Comparison of ENCODE assay signal across 30 cellular contexts in genomic region chr5:136137497-136138220, GRCh38. TPM values are rescaled to one million over a fixed set of nuclear protein-coding genes. Genes with fewer than 3 reads are reported as not detected.
DNase-seq lines count a peak whose midpoint lies in the region; ATAC-seq and TF ChIP-seq lines count a peak whose summit lies in the region.
"Had no signal": no experiment of that assay in that cellular context is flagged by ENCODE, and none has a peak within 500 bp of the region (broad histone marks: within the 10 kb centered on the region; RNA-seq: fewer than 3 reads in every experiment).

No MANE protein-coding gene starts in this region.

- peak overlapping the region; percentile 31; the same call in 1 of the 2 replicates for H3K4me2 ChIP-seq in OCI-LY7 (ENCODE audit: low read length)

- no peaks in the 10 kb centered on the region for H3K9me3 ChIP-seq in OCI-LY7 (ENCODE audit: low read length)
- H3K9me3 ChIP-seq: heart right ventricle, thyroid gland had no signal

- peak; percentile 30 for DNase-seq in EH (ENCODE audit: low read depth)
- no peak for DNase-seq in OCI-LY7 (ENCODE audit: low spot score)
- DNase-seq in epithelial cell of esophagus (ENCODE audit: low read depth): peak; percentile 90
- no peak for DNase-seq in neural crest cell (ENCODE audit: low read depth, low spot score)
- no peak for DNase-seq in germinal center (ENCODE audit: low spot score)
- DNase-seq in NOMO-1 (lab: John Stamatoyannopoulos, UW; ENCODE audit: unreplicated experiment in 2 of 2): no peak
- no peak for DNase-seq in NCI-H446 (lab: John Stamatoyannopoulos, UW)
- DNase-seq: activated CD4-positive, alpha-beta T cell treated with anti-CD3 and anti-CD28 coated beads, Interleukin-2, amount 50 U/mL, for 4 hours; activated CD4-positive, CD25-positive, alpha-beta regulatory T cell; activated naive CD4-positive, alpha-beta T cell treated with anti-CD3 and anti-CD28 coated beads, Interleukin-2, amount 50 U/mL, for 16 hours; caudate nucleus; dermis blood vessel endothelial cell; heart right ventricle; naive thymus-derived CD4-positive, alpha-beta T cell; NCI-H146; NCI-H2171; NCI-H524; right cardiac atrium; stimulated activated naive CD8-positive, alpha-beta T cell treated with anti-CD3 and anti-CD28 coated beads, Interleukin-15, Interleukin-2, amounts not matched to agents 100 U/mL and 50 U/mL, for 24 hours; SW 1271; T1000; thyroid gland had no signal

- H4K20me1 ChIP-seq in OCI-LY7 (ENCODE audit: insufficient read depth, low read length): peaks cover 50% of the 10 kb centered on the region

- peaks cover 46% of the 10 kb centered on the region for H3K4me1 Mint-ChIP-seq in neural crest cell

- ATAC-seq in GM21619 (IDR thresholded peaks at IDR 0.05; ENCODE audit: unreplicated experiment): no peak
- ATAC-seq: heart right ventricle; naive thymus-derived CD4-positive, alpha-beta T cell; right cardiac atrium; stimulated activated naive CD8-positive, alpha-beta T cell treated with anti-CD3 and anti-CD28 coated beads, Interleukin-15, Interleukin-2, amounts not matched to agents 100 U/mL and 50 U/mL, for 24 hours had no signal

- no peak overlapping the region for H3K27ac ChIP-seq in OCI-LY7 (ENCODE audit: low read depth, low read length, poor library complexity, severe bottlenecking)
- H3K27ac ChIP-seq: C4-2B, heart right ventricle, thyroid gland had no signal

- H3K36me3 Mint-ChIP-seq in neural crest cell (ENCODE audit: low read depth): no peaks in the 10 kb centered on the region

- no TSS peak for BruUV-seq in OCI-LY7 (replicated peaks; lab: Mats Ljungman, UMichigan)

- peaks cover 69% of the 10 kb centered on the region for H3K36me3 ChIP-seq in OCI-LY7 (ENCODE audit: insufficient read depth, low read length)
- H3K36me3 ChIP-seq: heart right ventricle, thyroid gland had no signal

- POLR2A ChIA-PET in OCI-LY7 (lab: Charles Lee): interaction anchor here (0.8 to 6.9 kb wide), 5 partner anchors 10 to 63 kb away, joined by 3 to 46 read pairs (median 4); no protein-coding TSS in a partner anchor

- intact Hi-C loops in OCI-LY7 (cut with micrococcal nuclease; ENCODE audit: unreplicated experiment): no loop called here

- H3K4me1 ChIP-seq in OCI-LY7 (ENCODE audit: insufficient read depth, low read length, poor library complexity, severe bottlenecking): peaks cover 43% of the 10 kb centered on the region

- no peaks in the 10 kb centered on the region for H3K27me3 Mint-ChIP-seq in neural crest cell (ENCODE audit: low read depth)

- no peaks in the 10 kb centered on the region for H3K9me3 Mint-ChIP-seq in neural crest cell

- H3K79me2 ChIP-seq in OCI-LY7 (ENCODE audit: insufficient read depth, low read depth, low read length): peaks cover 99% of the 10 kb centered on the region

- H3K4me3 Mint-ChIP-seq in neural crest cell: peak overlapping the region; percentile 68
- H3K4me3 Mint-ChIP-seq: naive thymus-derived CD4-positive, alpha-beta T cell had no signal

- TF ChIP-seq CTCF in OCI-LY7 (conservative IDR thresholded peaks at IDR 0.05; ENCODE audit: low read length) (no peak), epithelial cell of esophagus (IDR thresholded peaks at IDR 0.05; ENCODE audit: insufficient read depth, low read depth, low read length, missing control alignments) (no peak), neural crest cell (conservative IDR thresholded peaks at IDR 0.05) (no peak)

- no peak overlapping the region for H3K4me3 ChIP-seq in OCI-LY7 (ENCODE audit: low read depth, low read length, poor library complexity, severe bottlenecking)
- peak overlapping the region; percentile 16 for H3K4me3 ChIP-seq in epithelial cell of esophagus (ENCODE audit: low read length)
- H3K4me3 ChIP-seq: heart right ventricle, thyroid gland had no signal

- CTCF ChIA-PET in OCI-LY7 (lab: Charles Lee; ENCODE audit: unreplicated experiment): interaction anchor here (1.5 kb wide), 1 partner anchor 15 kb away, joined by 4 read pairs; no protein-coding TSS in a partner anchor

- H3K27ac Mint-ChIP-seq in neural crest cell (ENCODE audit: unreplicated experiment): no peak overlapping the region
- H3K27ac Mint-ChIP-seq: naive thymus-derived CD4-positive, alpha-beta T cell had no signal

- H3K9me2 ChIP-seq in OCI-LY7 (ENCODE audit: insufficient read depth, low read length): no peaks in the 10 kb centered on the region

- no peak overlapping the region for H2AFZ ChIP-seq in OCI-LY7 (ENCODE audit: low read length)

RNA-seq across cellular contexts. Expression of gene SMAD5, which starts 5.0 kb away (rescaled TPM):
- total RNA-seq in OCI-LY7 (2014; rRNA removed; shearing (Covaris generic)): 32.9 and 62.0 TPM in 2 replicates
- total RNA-seq in OCI-LY7 (2022) (90.6 and 94.5 TPM in 2 replicates), neural crest cell (82.6 TPM in 2 replicates)

RNA-seq across cellular contexts. Expression of gene SMIM32, which starts 55.3 kb away (rescaled TPM):
- total RNA-seq in OCI-LY7 (2014; rRNA removed; shearing (Covaris generic)): not detected in 2 replicates
- total RNA-seq in OCI-LY7 (2022) (not detected in 2 replicates), neural crest cell (0.18 TPM in 1 of 2 replicates, not detected in the other)
- total RNA-seq: dermis blood vessel endothelial cell; endothelial cell of umbilical vein; fibroblast of villous mesenchyme; G401; heart right ventricle; HT-29; mesenteric fat pad; naive thymus-derived CD4-positive, alpha-beta T cell; osteocyte; right cardiac atrium had no signal

Comparison
In these comparisons a context has a peak if more than half of its experiments do, and no peak if none do; other contexts are left out.
1. DNase-seq: peak in EH (single experiment) and epithelial cell of esophagus (single experiment); none in OCI-LY7 (single experiment), neural crest cell (single experiment), germinal center (single experiment), NOMO-1 (0 of 2) and NCI-H446 (0 of 2).